ENCODE assay signal across 19 cellular contexts in genomic region chr22:50670914-50671538, GRCh38. TPM values are rescaled to one million over a fixed set of nuclear protein-coding genes. Genes with fewer than 3 reads are reported as not detected.
A peak's percentile ranks its signal among the peaks of the same experiment; 100 is the strongest.
DNase-seq lines count a peak whose midpoint lies in the region; ATAC-seq, FAIRE-seq and TF ChIP-seq lines count a peak whose summit lies in the region.
"Had no signal": no experiment of that assay in that cellular context is flagged by ENCODE, and none has a peak within 500 bp of the region (broad histone marks: within the 10 kb centered on the region; RNA-seq: fewer than 3 reads in every experiment).

No MANE protein-coding gene starts in this region.

- H3K27ac Mint-ChIP-seq in stimulated activated effector memory CD8-positive, alpha-beta T cell treated with anti-CD3 and anti-CD28 coated beads, Interleukin-12 subunit alpha, Interleukin-12 subunit beta, amount 100 ng/mL, for 72 hours = no peak overlapping the region

- H3K36me3 Mint-ChIP-seq in stimulated activated effector memory CD8-positive, alpha-beta T cell treated with anti-CD3 and anti-CD28 coated beads, Interleukin-12 subunit alpha, Interleukin-12 subunit beta, amount 100 ng/mL, for 72 hours = peaks cover 5% of the 10 kb centered on the region

- TF ChIP-seq CTCF in kidney (IDR thresholded peaks at IDR 0.05; ENCODE audit: borderline replicate concordance, extremely low read depth, insufficient read depth) = no peak

- FAIRE-seq in kidney (lab: Jason Lieb, UNC) = no peak
- FAIRE-seq: GM12892 had no signal

- no peak overlapping the region for H3K4me3 ChIP-seq in H7 (ENCODE audit: insufficient read depth, low read depth, low read length)
- H3K4me3 ChIP-seq in kidney (ENCODE audit: low read length in 2 of 2) = no peak overlapping the region
- no peak overlapping the region for H3K4me3 ChIP-seq in effector memory CD4-positive, alpha-beta T cell (ENCODE audit: insufficient read depth, low read depth, low read length, poor library complexity, severe bottlenecking)

- H3K4me1 ChIP-seq in kidney (ENCODE audit: control insufficient read depth in 1 of 2, insufficient read depth in 1 of 2, low read depth in 1 of 2, low read length in 2 of 2) = peaks cover 0 to 3% of the 10 kb centered on the region in 2 donors
- H3K4me1 ChIP-seq in effector memory CD4-positive, alpha-beta T cell (ENCODE audit: control insufficient read depth, insufficient read depth, low read length, poor library complexity, severe bottlenecking) = peaks cover 16% of the 10 kb centered on the region
- H3K4me1 ChIP-seq: parathyroid adenoma had no signal

- H3K4me1 Mint-ChIP-seq in stimulated activated effector memory CD8-positive, alpha-beta T cell treated with anti-CD3 and anti-CD28 coated beads, Interleukin-12 subunit alpha, Interleukin-12 subunit beta, amount 100 ng/mL, for 72 hours = peaks cover 26% of the 10 kb centered on the region

- H3K9me3 ChIP-seq in kidney (ENCODE audit: control insufficient read depth in 1 of 2, low read length in 2 of 2) = no peaks in the 10 kb centered on the region
- H3K9me3 ChIP-seq in effector memory CD4-positive, alpha-beta T cell (ENCODE audit: control insufficient read depth, low read length) = no peaks in the 10 kb centered on the region

- H3K9me3 Mint-ChIP-seq in stimulated activated effector memory CD8-positive, alpha-beta T cell treated with anti-CD3 and anti-CD28 coated beads, Interleukin-12 subunit alpha, Interleukin-12 subunit beta, amount 100 ng/mL, for 72 hours = no peaks in the 10 kb centered on the region

- H3K9ac ChIP-seq in kidney (ENCODE audit: low read length in 2 of 2) = no peak overlapping the region
- H3K9ac ChIP-seq: parathyroid adenoma had no signal

- H3K27ac ChIP-seq in angular gyrus (ENCODE audit: low read depth, low read length) = peak overlapping the region; percentile 74
- peak overlapping the region; percentile 33 to 41 for H3K27ac ChIP-seq in kidney (ENCODE audit: low read depth in 2 of 2, low read length in 2 of 2)
- no peak overlapping the region for H3K27ac ChIP-seq in effector memory CD4-positive, alpha-beta T cell (ENCODE audit: insufficient read depth, low read length, poor library complexity, severe bottlenecking)
- H3K27ac ChIP-seq: brain microvascular endothelial cell had no signal

- peaks cover 32% of the 10 kb centered on the region for H3K27me3 ChIP-seq in H7 (ENCODE audit: control insufficient read depth, insufficient read depth, low read length)
- peaks cover 25% of the 10 kb centered on the region for H3K27me3 ChIP-seq in effector memory CD4-positive, alpha-beta T cell (replicated peaks; ENCODE audit: control insufficient read depth, insufficient read depth, low read length, poor library complexity, severe bottlenecking)

- no peak overlapping the region for H3K4me3 Mint-ChIP-seq in stimulated activated effector memory CD8-positive, alpha-beta T cell treated with anti-CD3 and anti-CD28 coated beads, Interleukin-12 subunit alpha, Interleukin-12 subunit beta, amount 100 ng/mL, for 72 hours

- peak; percentile 63 for DNase-seq in H7
- DNase-seq in kidney = no peak
- DNase-seq in stimulated activated effector memory CD8-positive, alpha-beta T cell treated with anti-CD3 and anti-CD28 coated beads, Interleukin-12 subunit alpha, Interleukin-12 subunit beta, amount 100 ng/mL, for 72 hours (ENCODE audit: low spot score in 2 of 2) = no peak
- no peak for DNase-seq in HT-29 (ENCODE audit: low spot score)
- no peak for DNase-seq in effector memory CD4-positive, alpha-beta T cell
- DNase-seq: activated naive CD4-positive, alpha-beta T cell; effector CD8-positive, alpha-beta T cell; foreskin melanocyte; midbrain; NCI-H1092; NCI-H82; stimulated activated CD4-positive, alpha-beta T cell treated with anti-CD3 and anti-CD28 coated beads, Interleukin-12 subunit alpha, Interleukin-12 subunit beta, amount 100 ng/mL, for 4 hours; stimulated activated naive CD8-positive, alpha-beta T cell treated with anti-CD3 and anti-CD28 coated beads, Interleukin-15, Interleukin-2, amounts not matched to agents 100 U/mL and 50 U/mL, for 24 hours; SW 1271 had no signal

- intact Hi-C loops in kidney (cut with DNase I) = no loop called here

- no peaks in the 10 kb centered on the region for H3K36me3 ChIP-seq in H7 (replicated peaks; ENCODE audit: control insufficient read depth, insufficient read depth, low read length)
- H3K36me3 ChIP-seq in kidney (ENCODE audit: control insufficient read depth in 1 of 2, insufficient read depth in 2 of 2, low read length in 2 of 2) = no peaks in the 10 kb centered on the region
- H3K36me3 ChIP-seq in effector memory CD4-positive, alpha-beta T cell (ENCODE audit: control insufficient read depth, insufficient read depth, low read length) = no peaks in the 10 kb centered on the region
- H3K36me3 ChIP-seq: brain microvascular endothelial cell had no signal

- ATAC-seq in stimulated activated effector memory CD8-positive, alpha-beta T cell treated with anti-CD3 and anti-CD28 coated beads, Interleukin-12 subunit alpha, Interleukin-12 subunit beta, amount 100 ng/mL, for 72 hours = peak; percentile 4
- no peak for ATAC-seq in GM21381 (IDR thresholded peaks at IDR 0.05; ENCODE audit: unreplicated experiment)
- ATAC-seq: stimulated activated naive CD8-positive, alpha-beta T cell treated with anti-CD3 and anti-CD28 coated beads, Interleukin-15, Interleukin-2, amounts not matched to agents 100 U/mL and 50 U/mL, for 24 hours had no signal

RNA-seq across cellular contexts. Expression of gene SHANK3, which starts 1.6 kb away (rescaled TPM):
- total RNA-seq in H7 (2014; rRNA removed; shearing (Covaris generic)) = 1.8 and 2.1 TPM in 2 replicates
- total RNA-seq in kidney = 40.5 TPM
- polyA plus RNA-seq in kidney (ENCODE audit: insufficient read depth, low read depth, low replicate concordance) = 8.8 TPM
- not detected in 2 replicates for total RNA-seq in HT-29 (2014; rRNA removed; shearing (Covaris generic))

RNA-seq across cellular contexts. Expression of gene ARSA, which starts 43.1 kb away (rescaled TPM):
- total RNA-seq in H7 (2014; rRNA removed; shearing (Covaris generic)) = 9.5 and 11.3 TPM in 2 replicates
- 53.0 TPM for total RNA-seq in kidney
- 52.8 TPM for polyA plus RNA-seq in kidney (ENCODE audit: insufficient read depth, low read depth, low replicate concordance)
- total RNA-seq in HT-29 (2014; rRNA removed; shearing (Covaris generic)) = 11.4 and 16.6 TPM in 2 replicates

Comparison
In these comparisons a context has a peak if more than half of its experiments do, and no peak if none do; other contexts are left out.
1. RNA of gene SHANK3, which starts 1.6 kb away (total RNA-seq): 40.5 TPM in kidney (single experiment); 1.8 to 2.1 TPM in H7 and not detected in HT-29; every median in the first group is over 10 times any median in the second.